Comparison of ENCODE assay signal across 17 cellular contexts in genomic region chr11:75453916-75454655, GRCh38. TPM values are rescaled to one million over a fixed set of nuclear protein-coding genes. Genes with fewer than 3 reads are reported as not detected.
DNase-seq lines count a peak whose midpoint lies in the region; ATAC-seq and TF ChIP-seq lines count a peak whose summit lies in the region.
"Had no signal": no experiment of that assay in that cellular context is flagged by ENCODE, and none has a peak within 500 bp of the region (broad histone marks: within the 10 kb centered on the region; RNA-seq: fewer than 3 reads in every experiment).

No MANE protein-coding gene starts in this region.

- H3K27ac Mint-ChIP-seq in T-helper 17 cell = peak overlapping the region; percentile 54
- no peak overlapping the region for H3K27ac Mint-ChIP-seq in activated T-helper 1 cell treated with anti-CD3 and anti-CD28 coated beads, Interleukin-12 subunit alpha, Interleukin-12 subunit beta, Interleukin-2, Interleukin-4 antibody, amounts not matched to agents 30 ng/mL and 10 ng/mL and 1 ng/mL, durations not matched to agents 14 hours and 24 hours and 36 hours
- H3K27ac Mint-ChIP-seq: activated naive CD4-positive, alpha-beta T cell treated with anti-CD3 and anti-CD28 coated beads, Interleukin-2, amount 50 U/mL, for 24 hours; type B pancreatic cell had no signal

- DNase-seq in G401 (ENCODE audit: low spot score) = peak; percentile 92
- DNase-seq in T-helper 17 cell = no peak
- peak; percentile 62 for DNase-seq in fibroblast of pulmonary artery (ENCODE audit: low read depth)
- no peak for DNase-seq in thoracic aorta (ENCODE audit: low spot score)
- DNase-seq in H4 (ENCODE audit: low spot score) = no peak
- DNase-seq in activated T-helper 1 cell treated with anti-CD3 and anti-CD28 coated beads, Interleukin-12 subunit alpha, Interleukin-12 subunit beta, Interleukin-2, Interleukin-4 antibody, amounts not matched to agents 30 ng/mL and 10 ng/mL and 1 ng/mL, durations not matched to agents 14 hours and 24 hours and 36 hours (ENCODE audit: low spot score) = no peak
- DNase-seq in esophagus squamous epithelium (lab: John Stamatoyannopoulos, UW) = no peak
- no peak for DNase-seq in activated CD4-positive, alpha-beta T cell treated with anti-CD3 and anti-CD28 coated beads, Interleukin-2, amount 50 U/mL, for 4 hours
- DNase-seq: activated CD4-positive, CD25-positive, alpha-beta regulatory T cell; GDM1; left cardiac atrium; NCI-H510A; stimulated activated CD4-positive, alpha-beta T cell treated with anti-CD3 and anti-CD28 coated beads, Interleukin-1b, Interleukin-23, amount 100 ng/mL, for 48 hours had no signal

- H3K4me3 Mint-ChIP-seq in T-helper 17 cell = peak overlapping the region; percentile 45
- no peak overlapping the region for H3K4me3 Mint-ChIP-seq in activated T-helper 1 cell treated with anti-CD3 and anti-CD28 coated beads, Interleukin-12 subunit alpha, Interleukin-12 subunit beta, Interleukin-2, Interleukin-4 antibody, amounts not matched to agents 30 ng/mL and 10 ng/mL and 1 ng/mL, durations not matched to agents 14 hours and 24 hours and 36 hours
- H3K4me3 Mint-ChIP-seq: activated naive CD4-positive, alpha-beta T cell treated with anti-CD3 and anti-CD28 coated beads, Interleukin-2, amount 50 U/mL, for 24 hours; type B pancreatic cell had no signal

- H3K4me3 ChIP-seq in fibroblast of pulmonary artery (replicated peaks; ENCODE audit: low read depth, low read length) (no peak overlapping the region), thoracic aorta (peak overlapping the region; percentile 6), esophagus squamous epithelium (no peak overlapping the region)
- H3K4me3 ChIP-seq: hepatocyte, prostate gland had no signal

- no peak overlapping the region for H3K27ac ChIP-seq in thoracic aorta
- no peak overlapping the region for H3K27ac ChIP-seq in esophagus squamous epithelium
- H3K27ac ChIP-seq: hepatocyte, prostate gland had no signal

- H3K9me3 ChIP-seq in T-helper 17 cell (ENCODE audit: control insufficient read depth, low read length, poor library complexity, severe bottlenecking) (no peaks in the 10 kb centered on the region), thoracic aorta (no peaks in the 10 kb centered on the region), esophagus squamous epithelium (no peaks in the 10 kb centered on the region)
- H3K9me3 ChIP-seq: prostate gland had no signal

- peaks cover 5% of the 10 kb centered on the region for H3K4me1 Mint-ChIP-seq in T-helper 17 cell
- H3K4me1 Mint-ChIP-seq in activated T-helper 1 cell treated with anti-CD3 and anti-CD28 coated beads, Interleukin-12 subunit alpha, Interleukin-12 subunit beta, Interleukin-2, Interleukin-4 antibody, amounts not matched to agents 30 ng/mL and 10 ng/mL and 1 ng/mL, durations not matched to agents 14 hours and 24 hours and 36 hours (ENCODE audit: low read depth) = no peaks in the 10 kb centered on the region
- H3K4me1 Mint-ChIP-seq: activated naive CD4-positive, alpha-beta T cell treated with anti-CD3 and anti-CD28 coated beads, Interleukin-2, amount 50 U/mL, for 24 hours had no signal

- no peaks in the 10 kb centered on the region for H3K27me3 Mint-ChIP-seq in T-helper 17 cell
- H3K27me3 Mint-ChIP-seq in activated T-helper 1 cell treated with anti-CD3 and anti-CD28 coated beads, Interleukin-12 subunit alpha, Interleukin-12 subunit beta, Interleukin-2, Interleukin-4 antibody, amounts not matched to agents 30 ng/mL and 10 ng/mL and 1 ng/mL, durations not matched to agents 14 hours and 24 hours and 36 hours (ENCODE audit: insufficient read depth) = peaks cover 6% of the 10 kb centered on the region
- H3K27me3 Mint-ChIP-seq: activated naive CD4-positive, alpha-beta T cell treated with anti-CD3 and anti-CD28 coated beads, Interleukin-2, amount 50 U/mL, for 24 hours had no signal

- H3K36me3 Mint-ChIP-seq in T-helper 17 cell (ENCODE audit: low read depth) = peaks cover 2% of the 10 kb centered on the region
- no peaks in the 10 kb centered on the region for H3K36me3 Mint-ChIP-seq in activated T-helper 1 cell treated with anti-CD3 and anti-CD28 coated beads, Interleukin-12 subunit alpha, Interleukin-12 subunit beta, Interleukin-2, Interleukin-4 antibody, amounts not matched to agents 30 ng/mL and 10 ng/mL and 1 ng/mL, durations not matched to agents 14 hours and 24 hours and 36 hours (ENCODE audit: low read depth)
- H3K36me3 Mint-ChIP-seq: type B pancreatic cell had no signal

- TF ChIP-seq CTCF in fibroblast of pulmonary artery (IDR thresholded peaks at IDR 0.05; ENCODE audit: low read length, missing control alignments) = no peak
- TF ChIP-seq CTCF in thoracic aorta (IDR thresholded peaks at IDR 0.05) = no peak
- TF ChIP-seq CTCF in esophagus squamous epithelium (IDR thresholded peaks at IDR 0.05) = no peak

- ATAC-seq in T-helper 17 cell (no peak), thoracic aorta (ENCODE audit: insufficient number of reproducible peaks, low FRiP score, low read depth) (no peak)

- WGBS in esophagus squamous epithelium, 2 donors = 61 to 73% methylated on average over 9 of the region's 9 CpGs

- H3K36me3 ChIP-seq in thoracic aorta (no peaks in the 10 kb centered on the region), esophagus squamous epithelium (no peaks in the 10 kb centered on the region)
- H3K36me3 ChIP-seq: prostate gland had no signal

- H3K4me1 ChIP-seq in thoracic aorta (ENCODE audit: control insufficient read depth in 1 of 2, low read depth in 2 of 2) (peaks cover 0 to 20% of the 10 kb centered on the region in 2 donors), esophagus squamous epithelium (no peaks in the 10 kb centered on the region)
- H3K4me1 ChIP-seq: prostate gland had no signal

- H3K27me3 ChIP-seq in thoracic aorta (replicated peaks; ENCODE audit: insufficient read depth) = no peaks in the 10 kb centered on the region
- H3K27me3 ChIP-seq in esophagus squamous epithelium = peaks cover 0 to 28% (median 0%) of the 10 kb centered on the region in 4 donors
- H3K27me3 ChIP-seq: hepatocyte had no signal

- TF ChIP-seq POLR2A in esophagus squamous epithelium (IDR thresholded peaks at IDR 0.05) = no peak

- intact Hi-C loops in activated T-helper 1 cell treated with anti-CD3 and anti-CD28 coated beads, Interleukin-12 subunit alpha, Interleukin-12 subunit beta, Interleukin-2, Interleukin-4 antibody, amounts not matched to agents 30 ng/mL and 10 ng/mL and 1 ng/mL, durations not matched to agents 14 hours and 24 hours and 36 hours (cut with micrococcal nuclease) = no loop called here
- intact Hi-C loops in esophagus squamous epithelium (cut with DNase I) = no loop called here

- H3K9me3 Mint-ChIP-seq in activated T-helper 1 cell treated with anti-CD3 and anti-CD28 coated beads, Interleukin-12 subunit alpha, Interleukin-12 subunit beta, Interleukin-2, Interleukin-4 antibody, amounts not matched to agents 30 ng/mL and 10 ng/mL and 1 ng/mL, durations not matched to agents 14 hours and 24 hours and 36 hours = no peaks in the 10 kb centered on the region
- H3K9me3 Mint-ChIP-seq: activated naive CD4-positive, alpha-beta T cell treated with anti-CD3 and anti-CD28 coated beads, Interleukin-2, amount 50 U/mL, for 24 hours; type B pancreatic cell had no signal

- in situ Hi-C loops in G401 (cut with HindIII; ENCODE audit: low sequenced_read_pairs) = no loop called here

RNA-seq across cellular contexts. Expression of gene KLHL35, which starts 21.1 kb away (rescaled TPM):
- total RNA-seq in G401 (2014; rRNA removed; shearing (Covaris generic)) = not detected in 2 replicates
- total RNA-seq in T-helper 17 cell (1 to 10 TPM; 1.3 to 3.1 TPM), thoracic aorta (1 to 10 TPM; 6.8 to 7.9 TPM), esophagus squamous epithelium (under 1 TPM in 3 of 4 donors, not detected in 1; 0.62 to 0.95 (median 0.91) TPM)
- not detected in 2 replicates for total RNA-seq in H4 (2014; rRNA removed; shearing (Covaris generic))
- total RNA-seq in activated T-helper 1 cell treated with anti-CD3 and anti-CD28 coated beads, Interleukin-12 subunit alpha, Interleukin-12 subunit beta, Interleukin-2, Interleukin-4 antibody, amounts not matched to agents 30 ng/mL and 10 ng/mL and 1 ng/mL, durations not matched to agents 14 hours and 24 hours and 36 hours = 2.5 and 2.8 TPM in 2 replicates

RNA-seq across cellular contexts. Expression of gene RPS3, which starts 54.8 kb away (rescaled TPM):
- 2,959 and 3,951 TPM in 2 replicates for total RNA-seq in G401 (2014; rRNA removed; shearing (Covaris generic))
- total RNA-seq in T-helper 17 cell (1,000 to 10,000 TPM; 4,448 to 4,546 TPM), thoracic aorta (100 to 1,000 TPM; 560 to 708 TPM), esophagus squamous epithelium (1,000 to 10,000 TPM; 1,101 to 2,606 (median 1,579) TPM)
- 2,042 and 2,419 TPM in 2 replicates for total RNA-seq in H4 (2014; rRNA removed; shearing (Covaris generic))
- total RNA-seq in activated T-helper 1 cell treated with anti-CD3 and anti-CD28 coated beads, Interleukin-12 subunit alpha, Interleukin-12 subunit beta, Interleukin-2, Interleukin-4 antibody, amounts not matched to agents 30 ng/mL and 10 ng/mL and 1 ng/mL, durations not matched to agents 14 hours and 24 hours and 36 hours = 2,822 and 2,924 TPM in 2 replicates

Comparison
In these comparisons a context has a peak if more than half of its experiments do, and no peak if none do; other contexts are left out.
1. DNase-seq: peak in G401 (single experiment) and fibroblast of pulmonary artery (single experiment); none in T-helper 17 cell (0 of 3), thoracic aorta (single experiment), H4 (single experiment), activated T-helper 1 cell treated with anti-CD3 and anti-CD28 coated beads, Interleukin-12 subunit alpha, Interleukin-12 subunit beta, Interleukin-2, Interleukin-4 antibody, amounts not matched to agents 30 ng/mL and 10 ng/mL and 1 ng/mL, durations not matched to agents 14 hours and 24 hours and 36 hours (single experiment), esophagus squamous epithelium (single experiment) and activated CD4-positive, alpha-beta T cell treated with anti-CD3 and anti-CD28 coated beads, Interleukin-2, amount 50 U/mL, for 4 hours (0 of 2).